26 cellular contexts compared by ENCODE assay signal in genomic region chr12:5512585-5512970, GRCh38.
"Had no signal": no experiment of that assay in that cellular context is flagged by ENCODE, and none has a peak within 500 bp of the region (broad histone marks: within the 10 kb centered on the region; RNA-seq: fewer than 3 reads in every experiment).

No MANE protein-coding gene starts in this region.

- H3K4me3 Mint-ChIP-seq: activated CD4-positive, alpha-beta memory T cell treated with anti-CD3 and anti-CD28 coated beads for 36 hours; activated naive CD4-positive, alpha-beta T cell treated with anti-CD3 and anti-CD28 coated beads, Interleukin-2, amount 50 U/mL, for 24 hours; activated naive CD8-positive, alpha-beta T cell treated with anti-CD3 and anti-CD28 coated beads, Interleukin-2, amount 50 U/mL, for 24 hours; activated T-cell treated with anti-CD3 and anti-CD28 coated beads, Interleukin-2, amount 50 U/mL, for 4 hours; activated T-helper 17 cell treated with anti-CD3 and anti-CD28 coated beads, Interleukin-2, amount 50 U/mL, for 72 hours; naive thymus-derived CD4-positive, alpha-beta T cell; neural progenitor cell; stimulated activated effector memory CD8-positive, alpha-beta T cell treated with anti-CD3 and anti-CD28 coated beads, Interleukin-12 subunit alpha, Interleukin-12 subunit beta, amount 100 ng/mL, for 72 hours; stimulated activated naive CD8-positive, alpha-beta T cell treated with anti-CD3 and anti-CD28 coated beads, Interleukin-15, Interleukin-2, amounts not matched to agents 100 ng/mL and 50 ng/mL, for 24 hours; T-helper 1 cell treated with Interleukin-12 subunit alpha and Interleukin-12 subunit beta and Interleukin-4 antibody, amounts not matched to agents 30 μg/mL and 1 μg/mL, for 36 hours; type B pancreatic cell had no signal

- H3K27ac Mint-ChIP-seq: activated CD4-positive, alpha-beta memory T cell treated with anti-CD3 and anti-CD28 coated beads for 36 hours; activated naive CD4-positive, alpha-beta T cell treated with anti-CD3 and anti-CD28 coated beads, Interleukin-2, amount 50 U/mL, for 24 hours; activated naive CD8-positive, alpha-beta T cell treated with anti-CD3 and anti-CD28 coated beads, Interleukin-2, amount 50 U/mL, for 24 hours; activated T-helper 17 cell treated with anti-CD3 and anti-CD28 coated beads, Interleukin-2, amount 50 U/mL, for 72 hours; naive thymus-derived CD4-positive, alpha-beta T cell; neural progenitor cell; stimulated activated effector memory CD8-positive, alpha-beta T cell treated with anti-CD3 and anti-CD28 coated beads, Interleukin-12 subunit alpha, Interleukin-12 subunit beta, amount 100 ng/mL, for 72 hours; stimulated activated naive CD8-positive, alpha-beta T cell treated with anti-CD3 and anti-CD28 coated beads, Interleukin-15, Interleukin-2, amounts not matched to agents 100 ng/mL and 50 ng/mL, for 24 hours; T-helper 1 cell treated with Interleukin-12 subunit alpha and Interleukin-12 subunit beta and Interleukin-4 antibody, amounts not matched to agents 30 μg/mL and 1 μg/mL, for 36 hours; type B pancreatic cell had no signal

- H3K4me2 ChIP-seq: neural progenitor cell had no signal

- H3K27ac ChIP-seq: neural progenitor cell, sigmoid colon, VCaP had no signal

- H3K4me3 ChIP-seq: neural progenitor cell, sigmoid colon had no signal

- H2AFZ ChIP-seq: neural progenitor cell had no signal

- H3K36me3 Mint-ChIP-seq: activated CD4-positive, alpha-beta memory T cell treated with anti-CD3 and anti-CD28 coated beads for 36 hours; activated naive CD4-positive, alpha-beta T cell treated with anti-CD3 and anti-CD28 coated beads, Interleukin-2, amount 50 U/mL, for 24 hours; naive thymus-derived CD4-positive, alpha-beta T cell; neural progenitor cell; stimulated activated effector memory CD8-positive, alpha-beta T cell treated with anti-CD3 and anti-CD28 coated beads, Interleukin-12 subunit alpha, Interleukin-12 subunit beta, amount 100 ng/mL, for 72 hours had no signal

- H3K9me3 ChIP-seq: sigmoid colon had no signal

- DNase-seq: activated CD4-positive, alpha-beta memory T cell treated with anti-CD3 and anti-CD28 coated beads for 36 hours; activated CD4-positive, alpha-beta T cell treated with anti-CD3 and anti-CD28 coated beads for 48 hours; activated naive CD8-positive, alpha-beta T cell treated with anti-CD3 and anti-CD28 coated beads, Interleukin-2, amount 50 U/mL, for 24 hours; activated T-cell treated with anti-CD3 and anti-CD28 coated beads, Interleukin-2, amount 50 U/mL, for 4 hours; amygdala; caudate nucleus; dermis blood vessel endothelial cell; effector CD8-positive, alpha-beta T cell; left cardiac atrium; midbrain; naive thymus-derived CD4-positive, alpha-beta T cell; occipital lobe; posterior cingulate gyrus; small intestine; stimulated activated CD4-positive, alpha-beta T cell treated with anti-CD3 and anti-CD28 coated beads, Interleukin-4, amount 100 ng/mL, for 24 hours; SW 1271; T-helper 9 cell had no signal

- H3K9ac ChIP-seq: neural progenitor cell had no signal

- H3K4me1 Mint-ChIP-seq: activated naive CD4-positive, alpha-beta T cell treated with anti-CD3 and anti-CD28 coated beads, Interleukin-2, amount 50 U/mL, for 24 hours; activated naive CD8-positive, alpha-beta T cell treated with anti-CD3 and anti-CD28 coated beads, Interleukin-2, amount 50 U/mL, for 24 hours; activated T-helper 17 cell treated with anti-CD3 and anti-CD28 coated beads, Interleukin-2, amount 50 U/mL, for 72 hours; stimulated activated effector memory CD8-positive, alpha-beta T cell treated with anti-CD3 and anti-CD28 coated beads, Interleukin-12 subunit alpha, Interleukin-12 subunit beta, amount 100 ng/mL, for 72 hours had no signal

- H3K27me3 ChIP-seq: neural progenitor cell had no signal

- ATAC-seq: activated naive CD8-positive, alpha-beta T cell treated with anti-CD3 and anti-CD28 coated beads, Interleukin-2, amount 50 U/mL, for 24 hours; activated T-cell treated with anti-CD3 and anti-CD28 coated beads, Interleukin-2, amount 50 U/mL, for 4 hours; activated T-helper 17 cell treated with anti-CD3 and anti-CD28 coated beads, Interleukin-2, amount 50 U/mL, for 72 hours; naive thymus-derived CD4-positive, alpha-beta T cell; stimulated activated effector memory CD8-positive, alpha-beta T cell treated with anti-CD3 and anti-CD28 coated beads, Interleukin-12 subunit alpha, Interleukin-12 subunit beta, amount 100 ng/mL, for 72 hours had no signal

- H3K36me3 ChIP-seq: neural progenitor cell, sigmoid colon had no signal

- H3K9me3 Mint-ChIP-seq: activated CD4-positive, alpha-beta memory T cell treated with anti-CD3 and anti-CD28 coated beads for 36 hours; activated naive CD4-positive, alpha-beta T cell treated with anti-CD3 and anti-CD28 coated beads, Interleukin-2, amount 50 U/mL, for 24 hours; activated naive CD8-positive, alpha-beta T cell treated with anti-CD3 and anti-CD28 coated beads, Interleukin-2, amount 50 U/mL, for 24 hours; activated T-cell treated with anti-CD3 and anti-CD28 coated beads, Interleukin-2, amount 50 U/mL, for 4 hours; activated T-helper 17 cell treated with anti-CD3 and anti-CD28 coated beads, Interleukin-2, amount 50 U/mL, for 72 hours; naive thymus-derived CD4-positive, alpha-beta T cell; neural progenitor cell; stimulated activated effector memory CD8-positive, alpha-beta T cell treated with anti-CD3 and anti-CD28 coated beads, Interleukin-12 subunit alpha, Interleukin-12 subunit beta, amount 100 ng/mL, for 72 hours; stimulated activated naive CD8-positive, alpha-beta T cell treated with anti-CD3 and anti-CD28 coated beads, Interleukin-15, Interleukin-2, amounts not matched to agents 100 ng/mL and 50 ng/mL, for 24 hours; T-helper 1 cell treated with Interleukin-12 subunit alpha and Interleukin-12 subunit beta and Interleukin-4 antibody, amounts not matched to agents 30 μg/mL and 1 μg/mL, for 36 hours; type B pancreatic cell had no signal
